In genomic region chr12:108819920-108820699, GRCh38 we compare ENCODE assay signal across 17 cellular contexts. TPM values are rescaled to one million over a fixed set of nuclear protein-coding genes. Genes with fewer than 3 reads are reported as not detected.
DNase-seq lines count a peak whose midpoint lies in the region; ATAC-seq and TF ChIP-seq lines count a peak whose summit lies in the region.
"Had no signal": no experiment of that assay in that cellular context is flagged by ENCODE, and none has a peak within 500 bp of the region (broad histone marks: within the 10 kb centered on the region; RNA-seq: fewer than 3 reads in every experiment).

No MANE protein-coding gene starts in this region.

- no peak overlapping the region for H3K4me3 Mint-ChIP-seq in CD8-positive, alpha-beta T cell
- peak overlapping the region; percentile 29 for H3K4me3 Mint-ChIP-seq in endothelial cell (ENCODE audit: unreplicated experiment)
- H3K4me3 Mint-ChIP-seq: stimulated activated memory B cell treated with anti-CD40 and anti-IgM and Interleukin-4, amounts not matched to agents 10 μg/mL and 1 μg/mL and 100 μg/mL, for 72 hours had no signal

- H3K36me3 Mint-ChIP-seq in CD8-positive, alpha-beta T cell: peaks cover 73% of the 10 kb centered on the region
- H3K36me3 Mint-ChIP-seq in endothelial cell (ENCODE audit: low read depth, unreplicated experiment): peaks cover 47% of the 10 kb centered on the region

- intact Hi-C loops in CD8-positive, alpha-beta T cell (cut with DNase I, micrococcal nuclease): no loop called here
- intact Hi-C loops in posterior vena cava (cut with DNase I): no loop called here

- H3K4me1 ChIP-seq in CD8-positive, alpha-beta T cell (ENCODE audit: insufficient read depth, low read length): no peaks in the 10 kb centered on the region

- peaks cover 2% of the 10 kb centered on the region for H3K4me1 Mint-ChIP-seq in CD8-positive, alpha-beta T cell (ENCODE audit: low read depth)
- peaks cover 45% of the 10 kb centered on the region for H3K4me1 Mint-ChIP-seq in endothelial cell (ENCODE audit: unreplicated experiment)

- POLR2A ChIA-PET in CD8-positive, alpha-beta T cell (lab: Charles Lee): no interaction called here

- no peaks in the 10 kb centered on the region for H3K27me3 ChIP-seq in CD8-positive, alpha-beta T cell (ENCODE audit: insufficient read depth, low read length)
- no peaks in the 10 kb centered on the region for H3K27me3 ChIP-seq in brain microvascular endothelial cell (replicated peaks)
- H3K27me3 ChIP-seq: BE2C had no signal

- H3K27ac Mint-ChIP-seq in CD8-positive, alpha-beta T cell: peak overlapping the region; percentile 18
- peak overlapping the region; percentile 19 for H3K27ac Mint-ChIP-seq in endothelial cell (ENCODE audit: unreplicated experiment)
- H3K27ac Mint-ChIP-seq: stimulated activated memory B cell treated with anti-CD40 and anti-IgM and Interleukin-4, amounts not matched to agents 10 μg/mL and 1 μg/mL and 100 μg/mL, for 72 hours had no signal

- H3K9me3 ChIP-seq in CD8-positive, alpha-beta T cell (ENCODE audit: low read length): no peaks in the 10 kb centered on the region
- H3K9me3 ChIP-seq: BE2C had no signal

- H3K4me3 ChIP-seq in CD8-positive, alpha-beta T cell (ENCODE audit: low read depth, low read length): no peak overlapping the region
- no peak overlapping the region for H3K4me3 ChIP-seq in brain microvascular endothelial cell (ENCODE audit: low read depth, low read length)

- DNase-seq in CD8-positive, alpha-beta T cell: no peak
- DNase-seq in OCI-M2 (lab: John Stamatoyannopoulos, UW; ENCODE audit: unreplicated experiment) (peak; percentile 72), endothelial cell (ENCODE audit: low spot score) (no peak), posterior vena cava (ENCODE audit: low spot score) (peak; percentile 15), brain microvascular endothelial cell (no peak)
- DNase-seq in activated CD4-positive, alpha-beta T cell treated with anti-CD3 and anti-CD28 coated beads for 4 hours: no peak
- DNase-seq: activated gamma-delta T cell treated with Interleukin-2 at 50 U/mL for 16 hours; BE2C; EL; NCI-H1105 treated with DMSO at 0.1 percent for 48 hours; stimulated activated CD4-positive, alpha-beta T cell treated with anti-CD3 and anti-CD28 coated beads, Interleukin-4, amount 100 ng/mL, for 1 hour had no signal

- no peak for ATAC-seq in CD8-positive, alpha-beta T cell
- ATAC-seq in GM21576 (IDR thresholded peaks at IDR 0.05; ENCODE audit: unreplicated experiment) (no peak), GM18867 (IDR thresholded peaks at IDR 0.05; ENCODE audit: unreplicated experiment) (no peak)
- ATAC-seq: HepG2; stimulated activated memory B cell treated with anti-CD40 and anti-IgM and Interleukin-4, amounts not matched to agents 10 μg/mL and 1 μg/mL and 100 μg/mL, for 72 hours had no signal

- no peaks in the 10 kb centered on the region for H3K9me3 Mint-ChIP-seq in CD8-positive, alpha-beta T cell
- no peaks in the 10 kb centered on the region for H3K9me3 Mint-ChIP-seq in endothelial cell (ENCODE audit: unreplicated experiment)
- H3K9me3 Mint-ChIP-seq: stimulated activated memory B cell treated with anti-CD40 and anti-IgM and Interleukin-4, amounts not matched to agents 10 μg/mL and 1 μg/mL and 100 μg/mL, for 72 hours had no signal

- in situ Hi-C loops in brain microvascular endothelial cell (cut with HindIII; ENCODE audit: low pct_ligation_motif_present, low sequenced_read_pairs): no loop called here

- no peak overlapping the region for H3K27ac ChIP-seq in CD8-positive, alpha-beta T cell (ENCODE audit: low read depth, low read length)
- no peak overlapping the region for H3K27ac ChIP-seq in brain microvascular endothelial cell

- H3K36me3 ChIP-seq in CD8-positive, alpha-beta T cell (ENCODE audit: insufficient read depth, low read length): peaks cover 15% of the 10 kb centered on the region
- H3K36me3 ChIP-seq in brain microvascular endothelial cell (replicated peaks): peaks cover 85% of the 10 kb centered on the region

- CTCF ChIA-PET in CD8-positive, alpha-beta T cell (lab: Charles Lee): interaction anchor here (0.9 to 3.1 kb wide), 3 partner anchors 16 to 201 kb away, joined by 3 to 16 read pairs (median 4); no protein-coding TSS in a partner anchor

- TF ChIP-seq CTCF in CD8-positive, alpha-beta T cell (IDR thresholded peaks at IDR 0.05): no peak
- TF ChIP-seq CTCF in endothelial cell (IDR thresholded peaks at IDR 0.05; ENCODE audit: unreplicated experiment): no peak
- no peak for TF ChIP-seq CTCF in brain microvascular endothelial cell (IDR thresholded peaks at IDR 0.05; ENCODE audit: low read depth, low read length, missing control alignments)

- no peaks in the 10 kb centered on the region for H3K27me3 Mint-ChIP-seq in CD8-positive, alpha-beta T cell (ENCODE audit: low read depth)
- H3K27me3 Mint-ChIP-seq in endothelial cell (ENCODE audit: unreplicated experiment): peaks cover 7% of the 10 kb centered on the region
- H3K27me3 Mint-ChIP-seq: stimulated activated memory B cell treated with anti-CD40 and anti-IgM and Interleukin-4, amounts not matched to agents 10 μg/mL and 1 μg/mL and 100 μg/mL, for 72 hours had no signal

RNA-seq across cellular contexts. Expression of gene SSH1, which starts 37.3 kb away (rescaled TPM):
- 10 to 100 TPM; 26.2 to 32.4 TPM for total RNA-seq in CD8-positive, alpha-beta T cell
- total RNA-seq in endothelial cell (ENCODE audit: unreplicated experiment) (67.5 TPM), posterior vena cava (10 to 100 TPM; 34.7 to 43.9 TPM)

RNA-seq across cellular contexts. Expression of gene DAO, which starts 59.8 kb away (rescaled TPM):
- not detected for total RNA-seq in CD8-positive, alpha-beta T cell
- total RNA-seq in endothelial cell (ENCODE audit: unreplicated experiment) (0.41 TPM), posterior vena cava (under 1 TPM in 1 of 2 donors, not detected in 1; 0.28 TPM)
- total RNA-seq: mononuclear cell, OCI-LY7 had no signal

Comparison
In these comparisons a context has a peak if more than half of its experiments do, and no peak if none do; other contexts are left out.
1. DNase-seq: peak in OCI-M2 (single experiment) and posterior vena cava (single experiment); none in CD8-positive, alpha-beta T cell (0 of 7), endothelial cell (single experiment), brain microvascular endothelial cell (single experiment) and activated CD4-positive, alpha-beta T cell treated with anti-CD3 and anti-CD28 coated beads for 4 hours (0 of 2).